In genomic region chr10:95110823-95111222, GRCh38 we compare ENCODE assay signal across 4 cellular contexts. TPM values are rescaled to one million over a fixed set of nuclear protein-coding genes. Genes with fewer than 3 reads are reported as not detected.
"Had no signal": no experiment of that assay in that cellular context is flagged by ENCODE, and none has a peak within 500 bp of the region (broad histone marks: within the 10 kb centered on the region; RNA-seq: fewer than 3 reads in every experiment).

No MANE protein-coding gene starts in this region.

RNA-seq across cellular contexts. Expression of gene CYP2C8, which starts 41.5 kb away (rescaled TPM):
- total RNA-seq: HT-29, HT1080, IMR-90 had no signal
- polyA plus RNA-seq: IgD-negative memory B cell had no signal
